In the genomic region with DNA sequence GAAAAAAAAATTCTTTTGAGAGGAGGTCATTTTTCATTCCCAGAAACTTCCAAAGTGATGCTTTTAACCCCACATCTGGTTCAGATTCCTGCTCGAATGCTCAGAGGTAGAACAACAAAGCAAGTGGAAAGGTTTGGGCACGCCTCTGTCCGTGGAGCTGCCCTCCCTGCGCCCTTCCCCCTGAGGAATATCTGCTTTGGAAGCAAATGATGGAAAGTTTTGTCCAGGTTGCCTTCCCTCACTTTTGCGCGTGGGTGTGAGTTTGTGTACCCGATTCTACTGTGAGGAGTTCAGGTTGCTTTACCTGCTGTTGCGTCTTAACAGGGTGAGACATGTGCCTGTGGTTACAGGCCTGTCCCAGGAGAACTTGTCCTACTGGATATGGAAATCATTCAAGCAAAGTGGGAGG, we compare ENCODE assay signal across 1 cellular context.
TF ChIP-seq lines count a peak whose summit lies in the region.

No MANE protein-coding gene starts in this region.

TF ChIP-seq in H1, 55 proteins besides CTCF, POLR2A, EP300 and RAD21:
- TF ChIP-seq JUND (IDR thresholded peaks at IDR 0.05; ENCODE audit: low read length) (no peak), CHD2 (IDR thresholded peaks at IDR 0.05; ENCODE audit: low read length) (no peak), KDM1A (IDR thresholded peaks at IDR 0.05; ENCODE audit: borderline replicate concordance, low read length) (no peak), BCL11A (IDR thresholded peaks at IDR 0.05; ENCODE audit: low read depth in 2 of 2, low read length in 2 of 2) (no peak), SUZ12 (IDR thresholded peaks at IDR 0.05; ENCODE audit: low read length) (no peak), ZNF274 (IDR thresholded peaks at IDR 0.05; ENCODE audit: borderline replicate concordance, extremely low read depth, low read length) (no peak), MAFK (IDR thresholded peaks at IDR 0.05; ENCODE audit: low read depth, low read length) (no peak), TAF7 (optimal IDR thresholded peaks at IDR 0.05; ENCODE audit: borderline replicate concordance, low read depth, low read length) (no peak), POU5F1 (IDR thresholded peaks at IDR 0.05; ENCODE audit: low read depth, low read length) (no peak), HDAC2 (IDR thresholded peaks at IDR 0.05; ENCODE audit: borderline replicate concordance in 1 of 2, low read depth in 2 of 2, low read length in 2 of 2) (no peak), BRCA1 (IDR thresholded peaks at IDR 0.05; ENCODE audit: low read depth, low read length) (no peak), KDM4A (IDR thresholded peaks at IDR 0.05; ENCODE audit: low read depth, low read length, severe bottlenecking) (no peak), TBP (IDR thresholded peaks at IDR 0.05; ENCODE audit: low read depth, low read length) (no peak), SRF (IDR thresholded peaks at IDR 0.05; ENCODE audit: low read depth, low read length) (no peak), BACH1 (IDR thresholded peaks at IDR 0.05; ENCODE audit: low read length) (no peak), CREB1 (IDR thresholded peaks at IDR 0.05) (no peak), NRF1 (IDR thresholded peaks at IDR 0.05; ENCODE audit: low read depth, low read length) (no peak), SIX5 (IDR thresholded peaks at IDR 0.05; ENCODE audit: low read depth, low read length) (no peak), CBX8 (IDR thresholded peaks at IDR 0.05; ENCODE audit: borderline replicate concordance, low read depth, low read length) (no peak)
- TF ChIP-seq, protein P1, sequence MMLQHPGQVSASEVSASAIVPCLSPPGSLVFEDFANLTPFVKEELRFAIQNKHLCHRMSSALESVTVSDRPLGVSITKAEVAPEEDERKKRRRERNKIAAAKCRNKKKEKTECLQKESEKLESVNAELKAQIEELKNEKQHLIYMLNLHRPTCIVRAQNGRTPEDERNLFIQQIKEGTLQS (IDR thresholded peaks at IDR 0.05; ENCODE audit: insufficient read depth, low read depth, low read length): no peak
